25 cellular contexts compared by ENCODE assay signal in the genomic region with DNA sequence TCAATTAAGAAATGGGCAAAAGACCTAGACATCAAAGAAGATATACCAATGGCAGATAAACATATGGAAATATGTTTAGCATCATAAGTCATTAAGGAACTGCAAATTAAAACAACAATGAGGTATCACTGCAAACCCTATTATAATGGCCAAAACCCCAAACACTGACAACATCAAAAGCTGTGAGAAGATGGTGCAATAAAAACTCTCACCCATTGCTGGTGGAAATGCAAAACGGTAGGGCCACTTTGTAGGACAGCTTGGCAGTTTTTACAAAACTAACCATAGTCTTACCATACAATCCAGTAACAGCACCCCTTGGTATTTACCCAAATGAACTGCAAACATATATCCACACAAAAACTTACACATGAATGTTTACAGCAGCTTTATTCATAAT.
"Had no signal": no experiment of that assay in that cellular context is flagged by ENCODE, and none has a peak within 500 bp of the region (broad histone marks: within the 10 kb centered on the region; RNA-seq: fewer than 3 reads in every experiment).

No MANE protein-coding gene starts in this region.

- ATAC-seq: stimulated activated effector memory CD8-positive, alpha-beta T cell treated with anti-CD3 and anti-CD28 coated beads, Interleukin-12 subunit alpha, Interleukin-12 subunit beta, amount 100 ng/mL, for 72 hours; stimulated activated memory B cell treated with anti-CD40 and anti-IgM and Interleukin-4, amounts not matched to agents 10 μg/mL and 1 μg/mL and 100 μg/mL, for 72 hours; stimulated activated naive B cell treated with anti-CD40 and anti-IgM and Interleukin-4, amounts not matched to agents 10 μg/mL and 1 μg/mL and 100 μg/mL, for 72 hours; stimulated activated naive CD8-positive, alpha-beta T cell treated with anti-CD3 and anti-CD28 coated beads, Interleukin-15, amount 100 ng/mL, for 72 hours; stimulated activated naive CD8-positive, alpha-beta T cell treated with anti-CD3 and anti-CD28 coated beads, Interleukin-15, Interleukin-2, amounts not matched to agents 100 U/mL and 50 U/mL, for 24 hours; upper lobe of right lung had no signal

- H3K27ac Mint-ChIP-seq: stimulated activated effector memory CD8-positive, alpha-beta T cell treated with anti-CD3 and anti-CD28 coated beads, Interleukin-12 subunit alpha, Interleukin-12 subunit beta, amount 100 ng/mL, for 72 hours; stimulated activated memory B cell treated with anti-CD40 and anti-IgM and Interleukin-4, amounts not matched to agents 10 μg/mL and 1 μg/mL and 100 μg/mL, for 72 hours; stimulated activated naive B cell treated with anti-CD40 and anti-IgM and Interleukin-4, amounts not matched to agents 10 μg/mL and 1 μg/mL and 100 μg/mL, for 72 hours; stimulated activated naive CD8-positive, alpha-beta T cell treated with anti-CD3 and anti-CD28 coated beads, Interleukin-15, amount 100 ng/mL, for 72 hours; stimulated activated naive CD8-positive, alpha-beta T cell treated with anti-CD3 and anti-CD28 coated beads, Interleukin-15, Interleukin-2, amounts not matched to agents 100 ng/mL and 50 ng/mL, for 24 hours; type B pancreatic cell had no signal

- H3K4me1 Mint-ChIP-seq: stimulated activated memory B cell treated with anti-CD40 and anti-IgM and Interleukin-4, amounts not matched to agents 10 μg/mL and 1 μg/mL and 100 μg/mL, for 72 hours had no signal

- H3K9me3 Mint-ChIP-seq: stimulated activated effector memory CD8-positive, alpha-beta T cell treated with anti-CD3 and anti-CD28 coated beads, Interleukin-12 subunit alpha, Interleukin-12 subunit beta, amount 100 ng/mL, for 72 hours; stimulated activated memory B cell treated with anti-CD40 and anti-IgM and Interleukin-4, amounts not matched to agents 10 μg/mL and 1 μg/mL and 100 μg/mL, for 72 hours; stimulated activated naive CD8-positive, alpha-beta T cell treated with anti-CD3 and anti-CD28 coated beads, Interleukin-15, Interleukin-2, amounts not matched to agents 100 ng/mL and 50 ng/mL, for 24 hours; type B pancreatic cell had no signal

- DNase-seq: stimulated activated CD4-positive, alpha-beta T cell treated with anti-CD3 and anti-CD28 coated beads, Interleukin-2, amount 100 ng/mL, for 48 hours; stimulated activated CD4-positive, alpha-beta T cell treated with anti-CD3 and anti-CD28 coated beads, Interleukin-4, amount 100 ng/mL, for 1 hour; stimulated activated CD4-positive, alpha-beta T cell treated with anti-CD3 and anti-CD28 coated beads, Interleukin-4, amount 100 ng/mL, for 24 hours; stimulated activated CD4-positive, alpha-beta T cell treated with anti-CD3 and anti-CD28 coated beads, Interleukin-4, amount 100 ng/mL, for 4 hours; stimulated activated CD8-positive, alpha-beta memory T cell treated with anti-CD3 and anti-CD28 coated beads, Interleukin-4, amount 100 ng/mL, for 48 hours; stimulated activated naive B cell treated with anti-CD40 and anti-IgM and Interleukin-4, amounts not matched to agents 10 μg/mL and 1 μg/mL and 100 μg/mL, for 72 hours; stimulated activated naive CD4-positive, alpha-beta T cell; stimulated activated naive CD4-positive, alpha-beta T cell treated with Interleukin-2 at 50 U/mL for 16 hours; stimulated activated naive CD8-positive, alpha-beta T cell treated with anti-CD3 and anti-CD28 coated beads, Interleukin-15, amount 100 ng/mL, for 72 hours; stimulated activated naive CD8-positive, alpha-beta T cell treated with anti-CD3 and anti-CD28 coated beads, Interleukin-15, Interleukin-2, amounts not matched to agents 100 U/mL and 50 U/mL, for 24 hours; stomach; substantia nigra; testis; thyroid gland; tibial artery; transverse colon; trophoblast cell; upper lobe of left lung; upper lobe of right lung; uterus had no signal

- H3K36me3 Mint-ChIP-seq: stimulated activated memory B cell treated with anti-CD40 and anti-IgM and Interleukin-4, amounts not matched to agents 10 μg/mL and 1 μg/mL and 100 μg/mL, for 72 hours; stimulated activated naive B cell treated with anti-CD40 and anti-IgM and Interleukin-4, amounts not matched to agents 10 μg/mL and 1 μg/mL and 100 μg/mL, for 72 hours; type B pancreatic cell had no signal

- FAIRE-seq: urothelium cell line had no signal

- H3K27me3 Mint-ChIP-seq: stimulated activated memory B cell treated with anti-CD40 and anti-IgM and Interleukin-4, amounts not matched to agents 10 μg/mL and 1 μg/mL and 100 μg/mL, for 72 hours; stimulated activated naive B cell treated with anti-CD40 and anti-IgM and Interleukin-4, amounts not matched to agents 10 μg/mL and 1 μg/mL and 100 μg/mL, for 72 hours; stimulated activated naive CD8-positive, alpha-beta T cell treated with anti-CD3 and anti-CD28 coated beads, Interleukin-15, amount 100 ng/mL, for 72 hours; stimulated activated naive CD8-positive, alpha-beta T cell treated with anti-CD3 and anti-CD28 coated beads, Interleukin-15, Interleukin-2, amounts not matched to agents 100 ng/mL and 50 ng/mL, for 24 hours had no signal

- H3K4me3 Mint-ChIP-seq: stimulated activated effector memory CD8-positive, alpha-beta T cell treated with anti-CD3 and anti-CD28 coated beads, Interleukin-12 subunit alpha, Interleukin-12 subunit beta, amount 100 ng/mL, for 72 hours; stimulated activated memory B cell treated with anti-CD40 and anti-IgM and Interleukin-4, amounts not matched to agents 10 μg/mL and 1 μg/mL and 100 μg/mL, for 72 hours; stimulated activated naive B cell treated with anti-CD40 and anti-IgM and Interleukin-4, amounts not matched to agents 10 μg/mL and 1 μg/mL and 100 μg/mL, for 72 hours; stimulated activated naive CD8-positive, alpha-beta T cell treated with anti-CD3 and anti-CD28 coated beads, Interleukin-15, amount 100 ng/mL, for 72 hours; stimulated activated naive CD8-positive, alpha-beta T cell treated with anti-CD3 and anti-CD28 coated beads, Interleukin-15, Interleukin-2, amounts not matched to agents 100 ng/mL and 50 ng/mL, for 24 hours; type B pancreatic cell had no signal
